In the genomic region with DNA sequence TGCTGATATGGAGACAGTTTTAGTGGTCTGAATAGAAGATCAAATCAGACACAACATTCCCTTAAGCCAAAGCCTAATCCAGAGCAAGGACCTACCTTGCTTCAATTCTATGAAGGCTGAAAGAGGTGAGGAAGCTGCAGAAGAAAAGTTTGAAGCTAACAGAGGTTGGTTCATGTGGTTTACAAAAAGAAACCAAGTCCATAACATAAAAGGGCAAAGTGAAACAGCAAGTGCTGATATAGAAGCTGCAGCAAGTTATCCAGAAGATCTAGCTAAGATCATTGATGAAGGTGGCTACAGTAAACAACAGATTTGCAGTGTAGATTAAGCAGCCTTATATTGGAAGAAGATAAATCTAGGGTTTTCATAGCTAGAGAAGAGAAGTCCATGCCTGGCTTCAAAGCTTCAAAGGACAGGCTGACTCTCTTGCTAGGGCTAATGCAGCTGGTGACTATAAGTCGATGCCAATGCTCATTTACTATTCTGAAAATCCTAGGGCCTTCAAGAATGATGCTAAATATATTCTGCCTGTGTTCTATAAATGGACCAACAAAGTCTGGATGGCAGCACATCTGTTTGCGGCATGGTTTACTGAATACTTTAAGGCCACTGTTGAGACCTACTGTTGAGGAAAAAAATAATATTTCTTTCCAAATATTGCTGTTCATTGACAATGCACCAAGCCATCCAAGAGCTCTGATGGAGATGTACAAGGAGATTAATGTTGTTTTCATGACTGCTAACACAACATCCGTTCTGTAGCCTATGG, we compare ENCODE assay signal across 20 cellular contexts.
DNase-seq lines count a peak whose midpoint lies in the region; ATAC-seq and TF ChIP-seq lines count a peak whose summit lies in the region.
"Had no signal": no experiment of that assay in that cellular context is flagged by ENCODE, and none has a peak within 500 bp of the region (broad histone marks: within the 10 kb centered on the region; RNA-seq: fewer than 3 reads in every experiment).

No MANE protein-coding gene starts in this region.

- no peaks in the 10 kb centered on the region for H3K79me2 ChIP-seq in MM.1S (ENCODE audit: low read length)

- POLR2A ChIA-PET in activated naive CD8-positive, alpha-beta T cell treated with anti-CD3 and anti-CD28 coated beads, Interleukin-2, amount 10 ng/mL, durations not matched to agents 7 days and 5 days (lab: Charles Lee), result interaction anchor here (0.9 to 2.6 kb wide), 4 partner anchors 8 to 94 kb away, joined by 4 to 13 read pairs (median 6); no protein-coding TSS in a partner anchor

- no peak for TF ChIP-seq POLR2A in gastroesophageal sphincter (IDR thresholded peaks at IDR 0.05)
- no peak for TF ChIP-seq POLR2A in transverse colon (IDR thresholded peaks at IDR 0.05)

- peaks cover 64% of the 10 kb centered on the region for H3K4me1 Mint-ChIP-seq in activated naive CD8-positive, alpha-beta T cell treated with anti-CD3 and anti-CD28 coated beads, Interleukin-2, amount 10 ng/mL, durations not matched to agents 7 days and 5 days
- peaks cover 36% of the 10 kb centered on the region for H3K4me1 Mint-ChIP-seq in activated naive CD8-positive, alpha-beta T cell treated with anti-CD3 and anti-CD28 coated beads for 36 hours
- peaks cover 56% of the 10 kb centered on the region for H3K4me1 Mint-ChIP-seq in central memory CD8-positive, alpha-beta T cell

- in situ Hi-C loops in transverse colon (cut with MboI; ENCODE audit: low pct_ligation_motif_present in 1 of 4, low pct_unique_long_range_greater_than_20kb in 1 of 4, low sequenced_read_pairs in 3 of 4), result no loop called here

- no peak overlapping the region for H3K9ac ChIP-seq in MM.1S (ENCODE audit: low read length)

- H3K36me3 Mint-ChIP-seq in activated naive CD8-positive, alpha-beta T cell treated with anti-CD3 and anti-CD28 coated beads, Interleukin-2, amount 10 ng/mL, durations not matched to agents 7 days and 5 days, result peaks cover 21% of the 10 kb centered on the region
- H3K36me3 Mint-ChIP-seq in activated naive CD8-positive, alpha-beta T cell treated with anti-CD3 and anti-CD28 coated beads for 36 hours, result peaks cover 8% of the 10 kb centered on the region
- peaks cover 2% of the 10 kb centered on the region for H3K36me3 Mint-ChIP-seq in central memory CD8-positive, alpha-beta T cell (ENCODE audit: insufficient read depth)
- H3K36me3 Mint-ChIP-seq: CD8-positive, alpha-beta memory T cell had no signal

- intact Hi-C loops in transverse colon (cut with DNase I; ENCODE audit: low total_unique reads), result no loop called here

- ATAC-seq in activated naive CD8-positive, alpha-beta T cell treated with anti-CD3 and anti-CD28 coated beads, Interleukin-2, amount 10 ng/mL, durations not matched to agents 7 days and 5 days (ENCODE audit: low read depth), result peak; percentile 46
- no peak for ATAC-seq in central memory CD8-positive, alpha-beta T cell (replicated peaks; ENCODE audit: extremely low read depth, poor library complexity, severe bottlenecking)
- ATAC-seq in gastroesophageal sphincter, result no peak
- ATAC-seq: GM23338, HCT116, PC-3 had no signal

- no peak overlapping the region for H3K4me2 ChIP-seq in MM.1S (ENCODE audit: low read depth, low read length)
- H3K4me2 ChIP-seq: GM23338 had no signal

- H3K9me3 ChIP-seq in MM.1S (replicated peaks; ENCODE audit: insufficient read depth, low read length), result no peaks in the 10 kb centered on the region
- H3K9me3 ChIP-seq in gastroesophageal sphincter, result peaks cover 0 to 16% (median 0%) of the 10 kb centered on the region in 3 donors
- peaks cover 5 to 9% of the 10 kb centered on the region in 2 donors for H3K9me3 ChIP-seq in transverse colon

- no peaks in the 10 kb centered on the region for H3K36me3 ChIP-seq in MM.1S (replicated peaks; ENCODE audit: insufficient read depth, low read length)
- no peaks in the 10 kb centered on the region for H3K36me3 ChIP-seq in gastroesophageal sphincter
- no peaks in the 10 kb centered on the region for H3K36me3 ChIP-seq in transverse colon

- peaks cover 6% of the 10 kb centered on the region for H3K9me3 Mint-ChIP-seq in activated naive CD8-positive, alpha-beta T cell treated with anti-CD3 and anti-CD28 coated beads, Interleukin-2, amount 10 ng/mL, durations not matched to agents 7 days and 5 days
- H3K9me3 Mint-ChIP-seq in activated naive CD8-positive, alpha-beta T cell treated with anti-CD3 and anti-CD28 coated beads for 36 hours, result peaks cover 8% of the 10 kb centered on the region
- peaks cover 6% of the 10 kb centered on the region for H3K9me3 Mint-ChIP-seq in central memory CD8-positive, alpha-beta T cell

- no peak for DNase-seq in activated naive CD8-positive, alpha-beta T cell treated with anti-CD3 and anti-CD28 coated beads, Interleukin-2, amount 10 ng/mL, durations not matched to agents 7 days and 5 days
- no peak for DNase-seq in activated naive CD8-positive, alpha-beta T cell treated with anti-CD3 and anti-CD28 coated beads for 36 hours
- DNase-seq in MM.1S (peak; percentile 36), cortex of kidney (lab: John Stamatoyannopoulos, UW) (no peak), transverse colon (no peak)
- DNase-seq in central memory CD8-positive, alpha-beta T cell (ENCODE audit: low spot score in 2 of 2), result no peak
- DNase-seq: ACHN, AML-193, GDM1, NCI-H1436, NCI-H2029 treated with DMSO at 0.1 percent for 48 hours, NCI-H2171 treated with DMSO at 0.1 percent for 48 hours, NCI-H446 treated with DMSO at 0.1 percent for 48 hours, NCI-H748 treated with DMSO at 0.1 percent for 48 hours, PC-3 had no signal

- no peaks in the 10 kb centered on the region for H3K9me2 ChIP-seq in MM.1S (replicated peaks; ENCODE audit: insufficient read depth, low read length)

- H3K27me3 Mint-ChIP-seq in activated naive CD8-positive, alpha-beta T cell treated with anti-CD3 and anti-CD28 coated beads, Interleukin-2, amount 10 ng/mL, durations not matched to agents 7 days and 5 days, result peaks cover 8% of the 10 kb centered on the region
- H3K27me3 Mint-ChIP-seq in activated naive CD8-positive, alpha-beta T cell treated with anti-CD3 and anti-CD28 coated beads for 36 hours, result peaks cover under 1% of the 10 kb centered on the region
- H3K27me3 Mint-ChIP-seq in central memory CD8-positive, alpha-beta T cell, result peaks cover 27% of the 10 kb centered on the region
- H3K27me3 Mint-ChIP-seq: CD8-positive, alpha-beta memory T cell had no signal

- peak overlapping the region; percentile 62 for H3K4me3 Mint-ChIP-seq in activated naive CD8-positive, alpha-beta T cell treated with anti-CD3 and anti-CD28 coated beads, Interleukin-2, amount 10 ng/mL, durations not matched to agents 7 days and 5 days
- no peak overlapping the region for H3K4me3 Mint-ChIP-seq in activated naive CD8-positive, alpha-beta T cell treated with anti-CD3 and anti-CD28 coated beads for 36 hours
- H3K4me3 Mint-ChIP-seq in central memory CD8-positive, alpha-beta T cell, result no peak overlapping the region
- H3K4me3 Mint-ChIP-seq: GM23338 had no signal

- H3K4me1 ChIP-seq in MM.1S (ENCODE audit: low read length) (peaks cover 32% of the 10 kb centered on the region), gastroesophageal sphincter (no peaks in the 10 kb centered on the region), transverse colon (no peaks in the 10 kb centered on the region)

- no peak overlapping the region for H2AFZ ChIP-seq in MM.1S (ENCODE audit: low read length)
- H2AFZ ChIP-seq: GM23338 had no signal

- H3K27me3 ChIP-seq in MM.1S (replicated peaks; ENCODE audit: insufficient read depth, low read length) (no peaks in the 10 kb centered on the region), gastroesophageal sphincter (no peaks in the 10 kb centered on the region), transverse colon (no peaks in the 10 kb centered on the region)

- H3K27ac Mint-ChIP-seq in activated naive CD8-positive, alpha-beta T cell treated with anti-CD3 and anti-CD28 coated beads, Interleukin-2, amount 10 ng/mL, durations not matched to agents 7 days and 5 days, result peak overlapping the region; percentile 89
- H3K27ac Mint-ChIP-seq in activated naive CD8-positive, alpha-beta T cell treated with anti-CD3 and anti-CD28 coated beads for 36 hours, result no peak overlapping the region
- H3K27ac Mint-ChIP-seq in central memory CD8-positive, alpha-beta T cell (ENCODE audit: low read depth), result peak overlapping the region; percentile 29
- H3K27ac Mint-ChIP-seq: GM23338 had no signal

- TF ChIP-seq CTCF in MM.1S (IDR thresholded peaks at IDR 0.05; ENCODE audit: low read length) (no peak), gastroesophageal sphincter (IDR thresholded peaks at IDR 0.05) (no peak), transverse colon (IDR thresholded peaks at IDR 0.05) (no peak)

- H3K4me3 ChIP-seq in MM.1S (ENCODE audit: low read length) (no peak overlapping the region), gastroesophageal sphincter (no peak overlapping the region), transverse colon (no peak overlapping the region)
- H3K4me3 ChIP-seq: GM23338 had no signal

- no peaks in the 10 kb centered on the region for H4K20me1 ChIP-seq in MM.1S (ENCODE audit: insufficient read depth, low read length)

- H3F3A ChIP-seq in MM.1S (ENCODE audit: insufficient read depth, low read length), result peaks cover 15% of the 10 kb centered on the region; the same call in 1 of the 2 replicates

- WGBS in gastroesophageal sphincter (ENCODE audit: low coverage in 1 of 2), 2 donors, result 88 to 98% methylated on average over 3 of the region's 3 CpGs
- 80 to 95% methylated on average over 2 to 3 of the region's 3 CpGs for WGBS in transverse colon (ENCODE audit: low coverage in 1 of 2), 2 donors

- peak overlapping the region; percentile 46; the same call in 1 of the 2 replicates for H3K27ac ChIP-seq in MM.1S (ENCODE audit: low read length)
- H3K27ac ChIP-seq in gastroesophageal sphincter, result no peak overlapping the region
- H3K27ac ChIP-seq in transverse colon, result no peak overlapping the region
- H3K27ac ChIP-seq: RWPE1 had no signal

- no peak for TF ChIP-seq EP300 in gastroesophageal sphincter (IDR thresholded peaks at IDR 0.05)
- TF ChIP-seq EP300 in transverse colon (IDR thresholded peaks at IDR 0.05; ENCODE audit: low read depth), result no peak
